8 cellular contexts compared by ENCODE assay signal in the genomic region with DNA sequence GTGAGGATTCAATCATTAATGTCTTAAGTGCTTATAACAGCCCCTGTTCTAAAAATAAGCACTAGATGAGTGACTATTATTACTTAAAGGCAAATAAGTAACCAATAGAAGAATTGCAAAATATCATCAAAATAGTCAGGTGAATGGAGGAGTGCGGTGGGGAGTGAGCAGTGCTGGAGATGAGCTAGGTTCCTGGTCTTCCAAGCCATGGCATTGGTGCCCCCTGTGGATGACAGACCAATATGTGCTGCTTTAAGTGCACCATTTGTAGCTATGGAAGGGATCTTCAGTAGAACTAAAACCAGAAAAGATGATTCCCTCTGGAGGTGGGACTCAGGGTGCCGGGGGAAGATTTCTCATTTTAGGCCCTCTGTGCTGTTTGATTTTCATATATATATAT. TPM values are rescaled to one million over a fixed set of nuclear protein-coding genes. Genes with fewer than 3 reads are reported as not detected.
A peak's percentile ranks its signal among the peaks of the same experiment; 100 is the strongest.
DNase-seq lines count a peak whose midpoint lies in the region; ATAC-seq and TF ChIP-seq lines count a peak whose summit lies in the region.

No MANE protein-coding gene starts in this region.

- peaks cover 0 to 19% (median 0%) of the 10 kb centered on the region in 3 experiments for H3K27me3 ChIP-seq in neuronal stem cell (ENCODE audit: control insufficient read depth in 3 of 3, insufficient read depth in 3 of 3, low read depth in 1 of 3, low read length in 3 of 3)

- no peaks in the 10 kb centered on the region for H3K79me1 ChIP-seq in neuronal stem cell (ENCODE audit: low read depth, low read length)

- no peak overlapping the region for H3K9ac ChIP-seq in neuronal stem cell (ENCODE audit: low read depth, low read length, poor library complexity)

- H3K4me3 ChIP-seq in neuronal stem cell (ENCODE audit: low read length in 2 of 2) = no peak overlapping the region

- intact Hi-C loops in left cardiac atrium (cut with DNase I) = no loop called here

- DNase-seq in ACHN (peak; percentile 57), GM13977 (ENCODE audit: low spot score) (no peak), SK-MEL-5 (ENCODE audit: low read depth, low spot score) (peak; percentile 84), left cardiac atrium (no peak), iPS-NIHi11 (ENCODE audit: low spot score) (no peak), middle frontal gyrus (ENCODE audit: extremely low spot score, low spot score) (no peak), neuronal stem cell (ENCODE audit: low spot score) (no peak)

- in situ Hi-C loops in ACHN (cut with HindIII; ENCODE audit: low pct_ligation_motif_present, low pct_unique_long_range_greater_than_20kb, low sequenced_read_pairs) (no loop called here), GM13977 (cut with MboI; ENCODE audit: low pct_unique_long_range_greater_than_20kb, low sequenced_read_pairs, unreplicated experiment) (no loop called here), SK-MEL-5 (cut with HindIII; ENCODE audit: low pct_unique_long_range_greater_than_20kb, low sequenced_read_pairs) (no loop called here)

- TF ChIP-seq CTCF in GM13977 (IDR thresholded peaks at IDR 0.05; ENCODE audit: extremely low read depth, insufficient read depth, missing control alignments) = peak; percentile 30

- no peak overlapping the region for H3K14ac ChIP-seq in neuronal stem cell (ENCODE audit: low read length)

- no peak overlapping the region for H4K91ac ChIP-seq in neuronal stem cell (ENCODE audit: low read depth, low read length, poor library complexity)

- H3K9me3 ChIP-seq in neuronal stem cell (replicated peaks in 1 of 2; ENCODE audit: control insufficient read depth in 2 of 2, insufficient read depth in 1 of 2, low read depth in 1 of 2, low read length in 2 of 2) = no peaks in the 10 kb centered on the region

- H2BK5ac ChIP-seq in neuronal stem cell (ENCODE audit: low read length) = no peak overlapping the region

- peaks cover 0 to under 1% of the 10 kb centered on the region in 2 donors for H3K36me3 ChIP-seq in neuronal stem cell (replicated peaks in 1 of 2; ENCODE audit: control insufficient read depth in 2 of 2, insufficient read depth in 2 of 2, low read length in 2 of 2)

- H3K4me2 ChIP-seq in neuronal stem cell (ENCODE audit: insufficient read depth, low read length, poor library complexity, severe bottlenecking) = no peak overlapping the region

- no peak overlapping the region for H4K8ac ChIP-seq in neuronal stem cell (ENCODE audit: low read depth, low read length)

- H2BK15ac ChIP-seq in neuronal stem cell (ENCODE audit: low read length) = no peak overlapping the region

- H3K18ac ChIP-seq in neuronal stem cell (ENCODE audit: low read length) = no peak overlapping the region

- WGBS in neuronal stem cell (ENCODE audit: extremely low coverage in 2 of 2, insufficient read length in 2 of 2, insufficient replicate concordance in 1 of 2), 2 donors = no CpG with 5 or more reads among the region's 2 CpGs

- peaks cover 0 to 5% of the 10 kb centered on the region in 2 donors for H3K4me1 ChIP-seq in neuronal stem cell (ENCODE audit: control insufficient read depth in 2 of 2, insufficient read depth in 1 of 2, low read depth in 1 of 2, low read length in 2 of 2)

- H2AK5ac ChIP-seq in neuronal stem cell (ENCODE audit: low read depth, low read length) = no peak overlapping the region

- H3K4ac ChIP-seq in neuronal stem cell (ENCODE audit: low read length) = no peak overlapping the region

- ATAC-seq in left cardiac atrium (peak; percentile 58 to 66), GM21390 (IDR thresholded peaks at IDR 0.05; ENCODE audit: unreplicated experiment) (no peak)

- H2AFZ ChIP-seq in neuronal stem cell (ENCODE audit: low read length) = no peak overlapping the region

- H2BK120ac ChIP-seq in neuronal stem cell (ENCODE audit: low read depth, low read length) = no peak overlapping the region

- no peak overlapping the region for H2BK12ac ChIP-seq in neuronal stem cell (ENCODE audit: low read length)

- H3K23ac ChIP-seq in neuronal stem cell (ENCODE audit: low read depth, low read length, poor library complexity) = no peak overlapping the region

- no peak overlapping the region for H3K27ac ChIP-seq in neuronal stem cell (replicated peaks; ENCODE audit: low read length)

RNA-seq across cellular contexts. Expression of gene SLC30A1, which starts 46.1 kb away (rescaled TPM):
- total RNA-seq in SK-MEL-5 (2014; rRNA removed; shearing (Covaris generic)) = 28.2 and 28.8 TPM in 2 replicates
- polyA plus RNA-seq in SK-MEL-5 (2015; cell fraction: cytosol; rRNA removed) = 18.2 and 23.1 TPM in 2 replicates
- polyA plus RNA-seq in SK-MEL-5 (2015; cell fraction: nucleus; rRNA removed) = 18.4 and 20.8 TPM in 2 replicates
- 10 to 100 TPM; 11.0 to 13.9 TPM for total RNA-seq in left cardiac atrium
- polyA plus RNA-seq in neuronal stem cell (2013, experiment 1 of 2) = 6.5 TPM
- polyA plus RNA-seq in neuronal stem cell (2013, experiment 2 of 2) = 6.8 TPM

RNA-seq across cellular contexts. Expression of gene NEK2, which starts 50.4 kb away (rescaled TPM):
- total RNA-seq in SK-MEL-5 (2014; rRNA removed; shearing (Covaris generic)) = 25.4 and 25.5 TPM in 2 replicates
- 18.0 and 20.9 TPM in 2 replicates for polyA plus RNA-seq in SK-MEL-5 (2015; cell fraction: cytosol; rRNA removed)
- 13.2 and 13.9 TPM in 2 replicates for polyA plus RNA-seq in SK-MEL-5 (2015; cell fraction: nucleus; rRNA removed)
- total RNA-seq in left cardiac atrium = under 1 TPM; 0.18 to 0.68 TPM
- polyA plus RNA-seq in neuronal stem cell (2013, experiment 1 of 2) = 35.5 TPM
- 36.7 TPM for polyA plus RNA-seq in neuronal stem cell (2013, experiment 2 of 2)

Comparison
In these comparisons a context has a peak if more than half of its experiments do, and no peak if none do; other contexts are left out.
1. DNase-seq: peak in ACHN (single experiment) and SK-MEL-5 (single experiment); none in GM13977 (single experiment), left cardiac atrium (single experiment), iPS-NIHi11 (single experiment), middle frontal gyrus (single experiment) and neuronal stem cell (single experiment).
2. RNA of gene NEK2, which starts 50.4 kb away (total RNA-seq): 25.4 to 25.5 TPM in SK-MEL-5; 0.18 to 0.68 TPM in left cardiac atrium; every median in the first group is over 10 times any median in the second.